ENCODE assay signal across 14 cellular contexts in genomic region chr5:35781181-35781580, GRCh38.
DNase-seq lines count a peak whose midpoint lies in the region; ATAC-seq and TF ChIP-seq lines count a peak whose summit lies in the region.
"Had no signal": no experiment of that assay in that cellular context is flagged by ENCODE, and none has a peak within 500 bp of the region (broad histone marks: within the 10 kb centered on the region; RNA-seq: fewer than 3 reads in every experiment).

No MANE protein-coding gene starts in this region.

- no peak for TF ChIP-seq CTCF in BE2C (IDR thresholded peaks at IDR 0.05; ENCODE audit: low read depth, low read length)

- no peaks in the 10 kb centered on the region for H3K27me3 ChIP-seq in skeletal muscle satellite cell (ENCODE audit: control insufficient read depth, insufficient read depth, low read length)
- no peaks in the 10 kb centered on the region; the same call in 1 of the 2 replicates for H3K27me3 ChIP-seq in BE2C

- H3K9ac ChIP-seq in skeletal muscle satellite cell (ENCODE audit: low read depth, low read length) = no peak overlapping the region

- H3K4me3 ChIP-seq in skeletal muscle satellite cell (ENCODE audit: low read length) (peak overlapping the region; percentile 24), BE2C (ENCODE audit: low read depth, low read length) (no peak overlapping the region)
- H3K4me3 ChIP-seq: HAP-1, lung had no signal

- H3K4me2 ChIP-seq in skeletal muscle satellite cell (ENCODE audit: low read length) = peak overlapping the region; percentile 51

- H3K4me1 ChIP-seq in skeletal muscle satellite cell (ENCODE audit: control insufficient read depth, insufficient read depth, low read length) (peaks cover 26% of the 10 kb centered on the region), BE2C (no peaks in the 10 kb centered on the region)
- H3K4me1 ChIP-seq: HAP-1 had no signal

- H3K27ac Mint-ChIP-seq in activated T-cell treated with anti-CD3 and anti-CD28 coated beads, Interleukin-2, amount 50 U/mL, for 24 hours = peak overlapping the region; percentile 87
- H3K27ac Mint-ChIP-seq: brain had no signal

- H3K9me3 Mint-ChIP-seq in activated T-cell treated with anti-CD3 and anti-CD28 coated beads, Interleukin-2, amount 50 U/mL, for 24 hours = no peaks in the 10 kb centered on the region
- H3K9me3 Mint-ChIP-seq: brain had no signal

- H3K4me1 Mint-ChIP-seq in activated T-cell treated with anti-CD3 and anti-CD28 coated beads, Interleukin-2, amount 50 U/mL, for 24 hours (ENCODE audit: low read depth) = peaks cover 88% of the 10 kb centered on the region

- ATAC-seq in GM21367 (IDR thresholded peaks at IDR 0.05; ENCODE audit: unreplicated experiment) = no peak

- DNase-seq in activated T-cell treated with anti-CD3 and anti-CD28 coated beads, Interleukin-2, amount 50 U/mL, for 24 hours = no peak
- DNase-seq in activated T-cell treated with anti-CD3 and anti-CD28 coated beads for 4 hours = no peak
- peak; percentile 75 for DNase-seq in LHCN-M2 (ENCODE audit: low read depth)
- DNase-seq in dedifferentiated amniotic fluid mesenchymal stem cell (ENCODE audit: extremely low spot score) = peak; percentile 44
- no peak for DNase-seq in BE2C
- no peak for DNase-seq in RPMI8226
- DNase-seq: NCI-H1092 treated with DMSO at 0.1 percent for 48 hours, occipital lobe, T1000 had no signal

- no peaks in the 10 kb centered on the region for H3K9me3 ChIP-seq in skeletal muscle satellite cell (replicated peaks; ENCODE audit: low read length)
- H3K9me3 ChIP-seq in BE2C = no peaks in the 10 kb centered on the region
- H3K9me3 ChIP-seq: HAP-1 had no signal

- no peaks in the 10 kb centered on the region for H3K27me3 Mint-ChIP-seq in activated T-cell treated with anti-CD3 and anti-CD28 coated beads, Interleukin-2, amount 50 U/mL, for 24 hours
- H3K27me3 Mint-ChIP-seq: brain had no signal

- H3K36me3 Mint-ChIP-seq in activated T-cell treated with anti-CD3 and anti-CD28 coated beads, Interleukin-2, amount 50 U/mL, for 24 hours (ENCODE audit: low read depth) = peaks cover 4% of the 10 kb centered on the region
- H3K36me3 Mint-ChIP-seq: brain had no signal

- peak overlapping the region; percentile 39 for H3K4me3 Mint-ChIP-seq in activated T-cell treated with anti-CD3 and anti-CD28 coated beads, Interleukin-2, amount 50 U/mL, for 24 hours
- H3K4me3 Mint-ChIP-seq: brain had no signal

- H3K36me3 ChIP-seq in skeletal muscle satellite cell (ENCODE audit: insufficient read depth, low read length) = no peaks in the 10 kb centered on the region
- H3K36me3 ChIP-seq in BE2C = no peaks in the 10 kb centered on the region
- H3K36me3 ChIP-seq: HAP-1 had no signal

Comparison
In these comparisons a context has a peak if more than half of its experiments do, and no peak if none do; other contexts are left out.
1. DNase-seq: peak in LHCN-M2 (single experiment) and dedifferentiated amniotic fluid mesenchymal stem cell (single experiment); none in activated T-cell treated with anti-CD3 and anti-CD28 coated beads, Interleukin-2, amount 50 U/mL, for 24 hours (single experiment), activated T-cell treated with anti-CD3 and anti-CD28 coated beads for 4 hours (single experiment), BE2C (single experiment) and RPMI8226 (single experiment).